Comparison of ENCODE assay signal across 22 cellular contexts in genomic region chr4:83139514-83140156, GRCh38. TPM values are rescaled to one million over a fixed set of nuclear protein-coding genes. Genes with fewer than 3 reads are reported as not detected.
A peak's percentile ranks its signal among the peaks of the same experiment; 100 is the strongest.
DNase-seq lines count a peak whose midpoint lies in the region; ATAC-seq, FAIRE-seq and TF ChIP-seq lines count a peak whose summit lies in the region.
"Had no signal": no experiment of that assay in that cellular context is flagged by ENCODE, and none has a peak within 500 bp of the region (broad histone marks: within the 10 kb centered on the region; RNA-seq: fewer than 3 reads in every experiment).

No MANE protein-coding gene starts in this region.

- no peaks in the 10 kb centered on the region for H3K27me3 ChIP-seq in small intestine (ENCODE audit: control insufficient read depth in 2 of 2, insufficient read depth in 2 of 2, low read length in 2 of 2)
- H3K27me3 ChIP-seq: Peyer's patch, spleen, upper lobe of left lung had no signal

- CTCF ChIA-PET in activated CD4-positive, alpha-beta T cell treated with anti-CD3 and anti-CD28 coated beads, Interleukin-2, amount 10 ng/mL, durations not matched to agents 7 days and 5 days (lab: Charles Lee) = interaction anchor here (1.0 kb wide), 1 partner anchor 12 kb away, joined by 3 read pairs; no protein-coding TSS in a partner anchor

- H3K27ac ChIP-seq in small intestine (ENCODE audit: low read depth in 1 of 2, low read length in 1 of 2) = peak overlapping the region in 1 of 2 donors; percentile 41
- H3K27ac ChIP-seq: KMS-11, prostate gland, upper lobe of left lung had no signal

- H3K9me3 Mint-ChIP-seq in activated CD4-positive, alpha-beta T cell treated with anti-CD3 and anti-CD28 coated beads, Interleukin-2, amount 10 ng/mL, durations not matched to agents 7 days and 5 days = peaks cover 50% of the 10 kb centered on the region

- FAIRE-seq in small intestine (lab: Jason Lieb, UNC) = no peak
- FAIRE-seq: A204.1 had no signal

- H3K4me1 ChIP-seq in small intestine (ENCODE audit: control insufficient read depth in 2 of 2, insufficient read depth in 1 of 2, low read depth in 1 of 2, low read length in 1 of 2) = no peaks in the 10 kb centered on the region
- H3K4me1 ChIP-seq: Peyer's patch, prostate gland, upper lobe of left lung had no signal

- no peak for TF ChIP-seq CTCF in fibroblast of mammary gland (conservative IDR thresholded peaks at IDR 0.05; ENCODE audit: control insufficient read depth, insufficient read depth, low read depth, low read length)
- no peak for TF ChIP-seq CTCF in foreskin fibroblast (IDR thresholded peaks at IDR 0.05; ENCODE audit: low read depth, low read length)

- WGBS in small intestine, 3 donors = 19 to 59% (median 48%) methylated on average over 3 of the region's 3 CpGs

- peak overlapping the region; percentile 55 for H3K27ac Mint-ChIP-seq in activated CD4-positive, alpha-beta T cell treated with anti-CD3 and anti-CD28 coated beads, Interleukin-2, amount 10 ng/mL, durations not matched to agents 7 days and 5 days

- H3K4me3 ChIP-seq in fibroblast of mammary gland (ENCODE audit: control insufficient read depth, low read depth, low read length) (no peak overlapping the region), small intestine (ENCODE audit: low read depth in 1 of 2, low read length in 2 of 2) (no peak overlapping the region), foreskin fibroblast (ENCODE audit: low read depth in 1 of 2, low read length in 2 of 2) (no peak overlapping the region)
- H3K4me3 ChIP-seq: lung, Peyer's patch, prostate gland, spleen, upper lobe of left lung had no signal

- POLR2A ChIA-PET in activated CD4-positive, alpha-beta T cell treated with anti-CD3 and anti-CD28 coated beads, Interleukin-2, amount 10 ng/mL, durations not matched to agents 7 days and 5 days (lab: Charles Lee) = no interaction called here

- ATAC-seq in GM19328 (IDR thresholded peaks at IDR 0.05; ENCODE audit: unreplicated experiment) = no peak

- H3K4me1 Mint-ChIP-seq in activated CD4-positive, alpha-beta T cell treated with anti-CD3 and anti-CD28 coated beads, Interleukin-2, amount 10 ng/mL, durations not matched to agents 7 days and 5 days = peaks cover 28% of the 10 kb centered on the region

- H3K36me3 Mint-ChIP-seq in activated CD4-positive, alpha-beta T cell treated with anti-CD3 and anti-CD28 coated beads, Interleukin-2, amount 10 ng/mL, durations not matched to agents 7 days and 5 days (ENCODE audit: low read depth) = peaks cover 39% of the 10 kb centered on the region

- H3K4me3 Mint-ChIP-seq in activated CD4-positive, alpha-beta T cell treated with anti-CD3 and anti-CD28 coated beads, Interleukin-2, amount 10 ng/mL, durations not matched to agents 7 days and 5 days = no peak overlapping the region
- H3K4me3 Mint-ChIP-seq: CD14-positive monocyte had no signal

- no peaks in the 10 kb centered on the region for H3K36me3 ChIP-seq in small intestine (ENCODE audit: control insufficient read depth in 2 of 2, insufficient read depth in 2 of 2, low read length in 2 of 2)
- H3K36me3 ChIP-seq: Peyer's patch, prostate gland, spleen, upper lobe of left lung had no signal

- DNase-seq in activated CD4-positive, alpha-beta T cell treated with anti-CD3 and anti-CD28 coated beads, Interleukin-2, amount 10 ng/mL, durations not matched to agents 7 days and 5 days = no peak
- DNase-seq in activated CD4-positive, alpha-beta T cell treated with anti-CD3 and anti-CD28 coated beads, Interleukin-2, amount 50 U/mL, for 1 hour = no peak
- DNase-seq in RPMI7951 (ENCODE audit: low read depth) (peak; percentile 7), fibroblast of mammary gland (ENCODE audit: low read depth) (peak; percentile 33), small intestine (peak; percentile 80), foreskin fibroblast (no peak), mucosa of gallbladder (ENCODE audit: low spot score) (no peak)
- DNase-seq: activated effector memory CD4-positive, alpha-beta T cell treated with anti-CD3 and anti-CD28 coated beads, Interleukin-2, amount 50 U/mL, for 16 hours; cortex of kidney; NCI-H1105 treated with DMSO at 0.1 percent for 48 hours; NCI-H2171; NCI-H774; spleen; upper lobe of left lung had no signal

- H3K9me3 ChIP-seq in small intestine (ENCODE audit: control insufficient read depth, low read depth) = no peaks in the 10 kb centered on the region
- H3K9me3 ChIP-seq: prostate gland, upper lobe of left lung had no signal

- no peaks in the 10 kb centered on the region for H3K27me3 Mint-ChIP-seq in activated CD4-positive, alpha-beta T cell treated with anti-CD3 and anti-CD28 coated beads, Interleukin-2, amount 10 ng/mL, durations not matched to agents 7 days and 5 days

RNA-seq across cellular contexts. Expression of gene PLAC8, which starts 25.1 kb away (rescaled TPM):
- total RNA-seq in activated CD4-positive, alpha-beta T cell treated with anti-CD3 and anti-CD28 coated beads, Interleukin-2, amount 10 ng/mL, durations not matched to agents 7 days and 5 days = 100 to 1,000 TPM; 395 to 418 TPM
- total RNA-seq in RPMI7951 (2014; rRNA removed; shearing (Covaris generic)) = 0.39 and 0.96 TPM in 2 replicates
- polyA plus RNA-seq in small intestine = 100 to 1,000 TPM; 106 to 309 (median 222) TPM
- total RNA-seq in mucosa of gallbladder = 8.2 TPM
- polyA plus RNA-seq: neural cell had no signal

Comparison
In these comparisons a context has a peak if more than half of its experiments do, and no peak if none do; other contexts are left out.
1. DNase-seq: peak in RPMI7951 (single experiment), fibroblast of mammary gland (single experiment) and small intestine (single experiment); none in activated CD4-positive, alpha-beta T cell treated with anti-CD3 and anti-CD28 coated beads, Interleukin-2, amount 10 ng/mL, durations not matched to agents 7 days and 5 days (single experiment), activated CD4-positive, alpha-beta T cell treated with anti-CD3 and anti-CD28 coated beads, Interleukin-2, amount 50 U/mL, for 1 hour (single experiment), foreskin fibroblast (0 of 2) and mucosa of gallbladder (single experiment).
2. RNA of gene PLAC8, which starts 25.1 kb away (total RNA-seq): 395 to 418 TPM in activated CD4-positive, alpha-beta T cell treated with anti-CD3 and anti-CD28 coated beads, Interleukin-2, amount 10 ng/mL, durations not matched to agents 7 days and 5 days; 8.2 TPM in mucosa of gallbladder (single experiment) and 0.39 to 0.96 TPM in RPMI7951; every median in the first group is over 10 times any median in the second.